Comparison of ENCODE assay signal across 2 cellular contexts in the genomic region with DNA sequence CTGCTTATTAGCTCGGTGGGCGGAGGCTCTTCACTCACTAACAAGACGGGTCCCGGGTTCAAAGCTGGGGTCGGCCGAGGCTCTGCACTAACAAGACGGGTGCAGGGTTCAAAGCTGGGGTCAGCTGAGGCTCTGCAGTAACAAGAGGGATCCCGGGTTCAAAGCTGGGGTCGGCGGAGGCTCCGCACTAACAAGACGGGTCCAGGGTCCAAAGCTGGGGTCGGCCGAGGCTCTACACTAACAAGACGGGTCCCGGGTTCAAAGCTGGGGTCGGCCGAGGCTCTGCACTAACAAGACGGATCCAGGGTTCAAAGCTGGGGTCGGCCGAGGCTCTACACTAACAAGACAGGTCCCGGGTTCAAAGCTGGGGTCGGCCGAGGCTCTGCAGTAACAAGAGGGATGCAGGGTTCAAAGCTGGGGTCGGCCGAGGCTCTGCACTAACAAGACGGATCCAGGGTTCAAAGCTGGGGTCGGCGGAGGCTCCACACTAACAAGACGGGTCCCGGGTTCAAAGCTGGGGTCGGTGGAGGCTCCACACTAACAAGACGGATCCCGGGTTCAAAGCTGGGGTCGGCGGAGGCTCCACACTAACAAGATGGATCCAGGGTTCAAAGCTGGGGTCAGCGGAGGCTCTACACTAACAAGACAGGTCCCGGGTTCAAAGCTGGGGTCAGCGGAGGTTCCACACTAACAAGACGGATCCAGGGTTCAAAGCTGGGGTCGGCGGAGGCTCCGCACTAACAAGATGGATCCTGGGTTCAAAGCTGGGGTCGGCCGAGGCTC. TPM values are rescaled to one million over a fixed set of nuclear protein-coding genes. Genes with fewer than 3 reads are reported as not detected.
"Had no signal": no experiment of that assay in that cellular context is flagged by ENCODE, and none has a peak within 500 bp of the region (broad histone marks: within the 10 kb centered on the region; RNA-seq: fewer than 3 reads in every experiment).

No MANE protein-coding gene starts in this region.

RNA-seq across cellular contexts. Expression of a gene that starts 53.8 kb away (rescaled TPM):
- total RNA-seq: osteocyte, SJSA1 had no signal
